In genomic region chr1:116458695-116459094, GRCh38 we compare ENCODE assay signal across 1 cellular context.
TF ChIP-seq lines count a peak whose summit lies in the region.

No MANE protein-coding gene starts in this region.

TF ChIP-seq in K562, 482 proteins besides CTCF, POLR2A, EP300 and RAD21 (continued from another document):
- TF ChIP-seq JUND (IDR thresholded peaks at IDR 0.05; ENCODE audit: borderline replicate concordance, low read depth, low read length) (no peak), JUND (tag; IDR thresholded peaks at IDR 0.05; ENCODE audit: borderline replicate concordance, low read depth, low read length) (no peak), SREBF1 (IDR thresholded peaks at IDR 0.05; ENCODE audit: borderline replicate concordance, low read depth, low read length) (no peak), CC2D1A (IDR thresholded peaks at IDR 0.05) (no peak), CEBPG (CRISPR knock-in tag; IDR thresholded peaks at IDR 0.05) (no peak), CEBPG (tag; conservative IDR thresholded peaks at IDR 0.05 in 1 of 2, IDR thresholded peaks at IDR 0.05 in 1 of 2) (no peak), FOS (IDR thresholded peaks at IDR 0.05; ENCODE audit: extremely low read depth, insufficient read length) (no peak), ZNF764 (CRISPR knock-in tag; IDR thresholded peaks at IDR 0.05; ENCODE audit: low read depth) (no peak), CREM (IDR thresholded peaks at IDR 0.05; ENCODE audit: low read depth) (no peak)
